In the genomic region with DNA sequence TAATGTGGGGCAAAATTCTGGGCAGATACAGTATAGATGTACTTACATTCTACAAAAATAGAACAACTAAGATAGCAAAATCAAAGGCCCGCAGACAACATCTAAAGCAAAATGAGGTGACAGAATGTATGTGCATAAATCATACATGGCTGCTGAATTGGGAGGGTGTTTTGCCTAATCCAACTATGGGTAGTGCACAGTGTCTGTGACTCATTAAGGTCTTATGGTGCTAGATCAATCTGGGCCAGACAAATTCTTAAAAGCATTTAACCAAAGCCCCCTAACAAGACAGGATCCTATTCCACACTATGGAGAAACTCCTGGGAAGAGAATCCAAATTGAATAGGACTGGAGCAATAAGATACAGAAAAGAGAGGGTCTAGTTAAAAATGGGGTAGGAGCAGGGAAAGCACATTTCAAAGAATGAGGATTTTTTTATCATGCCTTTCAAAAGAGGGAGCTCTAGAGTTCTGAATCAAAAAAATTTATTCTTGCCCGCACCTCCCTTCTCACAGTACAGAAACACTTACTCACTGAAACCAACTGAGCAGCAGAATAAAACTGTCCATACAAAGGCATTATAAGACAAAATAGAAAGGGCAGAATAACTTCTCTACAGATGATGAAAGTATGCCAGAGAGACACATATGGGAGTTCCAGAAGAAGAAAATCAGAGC, we compare ENCODE assay signal across 1 cellular context.
TF ChIP-seq lines count a peak whose summit lies in the region.

No MANE protein-coding gene starts in this region.

TF ChIP-seq in H1, 55 proteins besides CTCF, POLR2A, EP300 and RAD21:
- no peak for TF ChIP-seq TBP (IDR thresholded peaks at IDR 0.05; ENCODE audit: low read depth, low read length)
- TF ChIP-seq CBX5 (IDR thresholded peaks at IDR 0.05; ENCODE audit: low read depth, low read length), result no peak
- no peak for TF ChIP-seq TEAD4 (IDR thresholded peaks at IDR 0.05; ENCODE audit: low read depth, low read length)
- no peak for TF ChIP-seq SP4 (IDR thresholded peaks at IDR 0.05; ENCODE audit: low read length)
- TF ChIP-seq SIN3A (conservative IDR thresholded peaks at IDR 0.05 in 1 of 2, IDR thresholded peaks at IDR 0.05 in 1 of 2; ENCODE audit: low read depth in 1 of 2, low read length in 2 of 2), result no peak
- no peak for TF ChIP-seq BRCA1 (IDR thresholded peaks at IDR 0.05; ENCODE audit: low read depth, low read length)
- no peak for TF ChIP-seq KDM4A (IDR thresholded peaks at IDR 0.05; ENCODE audit: low read depth, low read length, severe bottlenecking)
- no peak for TF ChIP-seq CTBP2 (IDR thresholded peaks at IDR 0.05; ENCODE audit: borderline replicate concordance, insufficient read depth, insufficient read length, low read length)
- no peak for TF ChIP-seq SUZ12 (IDR thresholded peaks at IDR 0.05; ENCODE audit: low read length)
- no peak for TF ChIP-seq TAF7 (optimal IDR thresholded peaks at IDR 0.05; ENCODE audit: borderline replicate concordance, low read depth, low read length)
- TF ChIP-seq RBBP5 (IDR thresholded peaks at IDR 0.05; ENCODE audit: borderline replicate concordance, low read depth, low read length), result no peak
- no peak for TF ChIP-seq PHF8 (conservative IDR thresholded peaks at IDR 0.05; ENCODE audit: low read depth, low read length)
- no peak for TF ChIP-seq POLR2AphosphoS5 (IDR thresholded peaks at IDR 0.05; ENCODE audit: low read depth, low read length)
- TF ChIP-seq HDAC2 (IDR thresholded peaks at IDR 0.05; ENCODE audit: borderline replicate concordance in 1 of 2, low read depth in 2 of 2, low read length in 2 of 2), result no peak
- no peak for TF ChIP-seq EGR1 (IDR thresholded peaks at IDR 0.05; ENCODE audit: borderline replicate concordance, low read depth, low read length)
- TF ChIP-seq FOSL1 (IDR thresholded peaks at IDR 0.05; ENCODE audit: insufficient read depth, low read depth, low read length), result no peak
- TF ChIP-seq BACH1 (IDR thresholded peaks at IDR 0.05; ENCODE audit: low read length), result no peak
- no peak for TF ChIP-seq RXRA (IDR thresholded peaks at IDR 0.05; ENCODE audit: insufficient read depth, low read depth, low read length)
- TF ChIP-seq CHD2 (IDR thresholded peaks at IDR 0.05; ENCODE audit: low read length), result no peak
TF ChIP-seq in H1: peak in this region for 0.
